8 cellular contexts compared by ENCODE assay signal in the genomic region with DNA sequence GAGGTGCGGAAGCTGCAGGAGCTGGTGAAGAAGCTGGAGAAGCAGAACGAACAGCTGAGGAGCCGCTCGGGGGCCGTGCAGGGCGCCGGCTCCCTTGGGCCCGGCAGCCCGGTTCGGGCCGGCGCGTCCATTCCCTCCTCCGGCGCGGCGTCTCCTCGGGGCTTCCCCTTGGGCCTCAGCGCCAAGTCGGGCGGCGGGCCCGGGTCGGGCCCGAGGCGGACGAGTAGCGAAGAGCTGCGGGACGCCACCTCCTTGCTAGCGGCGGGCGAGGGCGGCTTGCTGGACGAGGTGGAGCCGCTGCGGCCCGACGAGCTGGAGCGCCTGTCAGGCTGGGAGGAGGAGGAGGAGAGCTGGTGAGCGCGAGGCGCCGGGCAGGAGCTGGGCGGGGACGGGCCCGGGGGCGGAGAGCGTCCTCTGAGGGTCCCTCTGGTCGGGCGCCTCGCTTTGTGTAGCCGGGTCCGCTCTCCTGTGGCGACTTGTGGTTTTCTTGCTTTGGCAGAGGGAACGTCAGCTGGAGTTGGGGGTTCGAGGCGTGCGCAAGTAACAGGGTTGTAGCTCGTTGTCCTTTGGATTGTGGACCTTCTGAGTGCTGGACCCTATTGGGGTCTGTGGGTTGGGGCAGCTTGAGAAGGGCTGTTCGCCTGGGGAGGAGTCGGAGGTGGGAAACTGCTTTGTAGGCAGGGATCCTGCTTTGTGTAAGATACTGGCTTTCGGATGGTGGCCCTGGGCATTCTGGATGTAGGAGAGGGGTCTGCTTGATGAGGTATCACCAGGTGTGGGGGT. TPM values are rescaled to one million over a fixed set of nuclear protein-coding genes. Genes with fewer than 3 reads are reported as not detected.
DNase-seq lines count a peak whose midpoint lies in the region; ATAC-seq, FAIRE-seq and TF ChIP-seq lines count a peak whose summit lies in the region.

No MANE protein-coding gene starts in this region.

- ATAC-seq in GM21528 (IDR thresholded peaks at IDR 0.05; ENCODE audit: low FRiP score, unreplicated experiment): peak; percentile 35

- no peaks in the 10 kb centered on the region for H3K27me3 ChIP-seq in layer of hippocampus (ENCODE audit: control insufficient read depth, insufficient read depth, low read length)

- H3K27ac ChIP-seq in VCaP: peak overlapping the region; percentile 99
- peak overlapping the region; percentile 88 for H3K27ac ChIP-seq in layer of hippocampus (ENCODE audit: low read depth, low read length)

- peak; percentile 62 for DNase-seq in Daoy (ENCODE audit: low read depth)
- peak; percentile 22 for DNase-seq in HuH-7.5 (ENCODE audit: low spot score)
- peak; percentile 26 for DNase-seq in cerebellar cortex (ENCODE audit: low spot score)
- DNase-seq in stimulated activated CD4-positive, alpha-beta T cell treated with anti-CD3 and anti-CD28 coated beads, Interleukin-1b, Interleukin-23, amount 100 ng/mL, for 24 hours (ENCODE audit: low read depth in 4 of 4, low spot score in 1 of 4): peak in 3 of 4 experiments; percentile 16 to 34 (median 27)
- no peak for DNase-seq in RCC 7860 (ENCODE audit: low spot score)

- FAIRE-seq in RCC 7860 (lab: Jason Lieb, UNC): no peak

- no peak for TF ChIP-seq CTCF in VCaP (conservative IDR thresholded peaks at IDR 0.05)

RNA-seq across cellular contexts. Expression of gene SLAIN2, which starts 0.6 kb away (rescaled TPM):
- total RNA-seq in Daoy (2014; rRNA removed; shearing (Covaris generic)): 25.8 and 28.7 TPM in 2 replicates
